ENCODE assay signal across 9 cellular contexts in the genomic region with DNA sequence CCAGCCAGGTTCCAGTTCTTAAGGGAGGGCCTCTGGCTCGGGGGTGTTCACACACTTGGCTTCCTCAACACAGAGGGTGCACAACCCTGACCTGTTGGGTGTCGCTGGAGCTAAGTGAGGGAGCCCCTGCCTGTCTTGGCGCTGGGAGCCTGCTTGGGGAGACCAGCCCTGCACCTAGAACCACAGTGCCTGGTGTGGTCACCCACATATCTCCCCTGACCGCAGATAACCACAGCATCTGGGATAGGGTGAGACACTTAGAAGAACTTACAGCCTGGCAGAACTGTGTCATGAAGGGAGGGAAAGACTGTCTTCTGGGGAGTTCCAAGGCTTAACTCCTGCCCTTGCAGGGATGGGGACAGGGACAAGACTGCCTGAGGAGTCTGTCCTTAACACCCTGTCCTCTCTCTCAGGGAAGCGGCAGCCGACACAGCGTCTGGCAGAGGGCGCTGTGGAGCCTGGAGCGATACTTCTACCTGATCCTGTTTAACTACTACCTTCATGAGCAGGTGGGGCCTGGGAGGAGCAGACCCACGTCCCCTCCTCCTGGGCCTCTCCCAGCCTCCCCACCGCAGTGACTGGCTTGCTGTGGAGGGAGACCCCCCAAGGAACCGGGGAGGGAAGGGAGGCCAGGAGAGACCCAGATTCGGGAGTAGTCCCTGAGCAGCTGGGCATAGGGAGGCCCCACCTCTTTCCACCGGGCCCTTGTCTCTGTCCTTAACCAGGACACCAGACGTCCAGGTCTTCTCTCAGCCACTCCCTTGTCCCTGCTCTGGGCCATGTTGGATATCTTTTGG. TPM values are rescaled to one million over a fixed set of nuclear protein-coding genes. Genes with fewer than 3 reads are reported as not detected.
DNase-seq lines count a peak whose midpoint lies in the region; ATAC-seq and TF ChIP-seq lines count a peak whose summit lies in the region.
"Had no signal": no experiment of that assay in that cellular context is flagged by ENCODE, and none has a peak within 500 bp of the region (broad histone marks: within the 10 kb centered on the region; RNA-seq: fewer than 3 reads in every experiment).

No MANE protein-coding gene starts in this region.

- WGBS in heart right ventricle, 2 donors = 74 to 82% methylated on average over 15 of the region's 15 CpGs

- no peak overlapping the region for H3K27ac ChIP-seq in 22Rv1
- H3K27ac ChIP-seq in heart right ventricle = no peak overlapping the region

- ATAC-seq in heart right ventricle (no peak), HG03039 (IDR thresholded peaks at IDR 0.05; ENCODE audit: unreplicated experiment) (no peak), GM19035 (IDR thresholded peaks at IDR 0.05; ENCODE audit: unreplicated experiment) (no peak)
- ATAC-seq: T-cell had no signal

- H3K9me3 ChIP-seq in heart right ventricle = no peaks in the 10 kb centered on the region

- H3K4me1 ChIP-seq in heart right ventricle = no peaks in the 10 kb centered on the region

- DNase-seq in UCSD-AML1 (lab: John Stamatoyannopoulos, UW; ENCODE audit: unreplicated experiment) = peak; percentile 30
- DNase-seq in heart right ventricle = no peak
- DNase-seq in Ammon's horn (ENCODE audit: low spot score) = no peak
- no peak for DNase-seq in NCI-H1694 (lab: John Stamatoyannopoulos, UW)

- H3K4me3 ChIP-seq in heart right ventricle = no peak overlapping the region

- intact Hi-C loops in heart right ventricle (cut with DNase I) = loop anchor here in 1 of 10 donors (5.0 kb wide), 1 partner anchor 75 kb away; no protein-coding TSS in a partner anchor

- H3K36me3 ChIP-seq in heart right ventricle = peaks cover 0 to 89% (median 2%) of the 10 kb centered on the region in 9 donors

- no peaks in the 10 kb centered on the region for H3K27me3 ChIP-seq in heart right ventricle

- TF ChIP-seq CTCF in 22Rv1 (IDR thresholded peaks at IDR 0.05) (peak; percentile 86), GM12873 (IDR thresholded peaks at IDR 0.05; ENCODE audit: insufficient read depth, low read depth, low read length, missing control alignments) (peak; percentile 61), heart right ventricle (IDR thresholded peaks at IDR 0.05) (peak in 7 of 9 donors; percentile 24 to 49 (median 41))

RNA-seq across cellular contexts. Expression of gene PALD1, which starts 59.0 kb away (rescaled TPM):
- total RNA-seq in heart right ventricle = 10 to 100 TPM in 1 of 10 donors, 1 to 10 TPM in 9; 4.8 to 10.3 (median 6.1) TPM
- 1 to 10 TPM; 4.1 to 5.6 TPM for polyA plus RNA-seq in heart right ventricle
